In the genomic region with DNA sequence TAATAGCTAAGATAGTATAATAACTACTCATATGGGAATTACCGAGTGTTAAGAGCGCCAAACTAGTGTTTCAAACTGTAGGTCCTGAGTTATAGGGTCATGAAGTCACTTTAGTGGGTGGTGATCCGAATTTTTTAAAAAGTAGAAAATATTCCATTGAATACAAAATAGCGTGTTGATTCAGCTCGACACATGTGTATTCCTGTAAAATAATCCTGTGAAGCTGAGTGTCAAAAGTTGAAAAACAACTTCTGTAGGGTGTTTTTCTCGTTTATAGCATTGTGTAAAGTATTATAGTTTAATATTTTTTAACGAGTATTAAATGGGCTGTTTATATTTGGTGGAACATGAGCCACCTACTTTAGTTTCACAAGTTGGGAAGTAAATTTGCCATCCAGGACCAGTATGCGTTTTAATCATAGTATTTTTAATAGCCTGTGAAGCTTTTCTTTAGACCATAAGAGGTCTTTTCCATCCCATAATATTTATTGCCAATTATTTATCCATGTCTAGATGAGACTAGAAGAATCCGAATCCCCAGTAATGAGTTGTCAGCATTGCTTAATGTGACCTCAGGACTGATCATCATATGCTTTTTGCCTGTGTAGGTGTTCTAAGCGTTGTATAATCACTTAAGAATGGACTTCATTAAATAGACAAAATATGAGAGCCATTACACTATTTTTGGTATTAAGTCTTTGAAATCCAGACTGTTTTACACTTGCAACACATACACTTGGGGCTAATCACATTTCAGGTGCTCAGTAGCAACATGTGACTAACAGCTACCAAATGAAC, we compare ENCODE assay signal across 8 cellular contexts.
DNase-seq lines count a peak whose midpoint lies in the region; ATAC-seq and TF ChIP-seq lines count a peak whose summit lies in the region.
"Had no signal": no experiment of that assay in that cellular context is flagged by ENCODE, and none has a peak within 500 bp of the region (broad histone marks: within the 10 kb centered on the region; RNA-seq: fewer than 3 reads in every experiment).

No MANE protein-coding gene starts in this region.

- H3K4me3 ChIP-seq in HAP-1 = peak overlapping the region; percentile 60
- H3K4me3 ChIP-seq in WI38 (ENCODE audit: low read depth, low read length) = peak overlapping the region; percentile 88
- H3K4me3 ChIP-seq in hepatocyte = peak overlapping the region; percentile 87

- H3K9me3 Mint-ChIP-seq in stimulated activated effector memory CD8-positive, alpha-beta T cell treated with anti-CD3 and anti-CD28 coated beads, Interleukin-12 subunit alpha, Interleukin-12 subunit beta, amount 100 ng/mL, for 72 hours = no peaks in the 10 kb centered on the region

- DNase-seq in HAP-1 (ENCODE audit: low spot score in 2 of 2) (no peak), hepatocyte (ENCODE audit: low spot score) (no peak), DMS53 (lab: John Stamatoyannopoulos, UW) (no peak), NCI-H524 treated with DMSO at 0.1 percent for 48 hours (lab: John Stamatoyannopoulos, UW) (no peak), posterior vena cava (ENCODE audit: low spot score) (no peak)
- DNase-seq in stimulated activated effector memory CD8-positive, alpha-beta T cell treated with anti-CD3 and anti-CD28 coated beads, Interleukin-12 subunit alpha, Interleukin-12 subunit beta, amount 100 ng/mL, for 72 hours (ENCODE audit: low spot score in 2 of 2) = no peak
- DNase-seq: activated CD8-positive, alpha-beta memory T cell treated with anti-CD3 and anti-CD28 coated beads, Interleukin-2, amount 50 U/mL, for 48 hours had no signal

- H3K27ac Mint-ChIP-seq in stimulated activated effector memory CD8-positive, alpha-beta T cell treated with anti-CD3 and anti-CD28 coated beads, Interleukin-12 subunit alpha, Interleukin-12 subunit beta, amount 100 ng/mL, for 72 hours = peak overlapping the region; percentile 91

- H3K27me3 ChIP-seq in HAP-1 (ENCODE audit: low read depth) (no peaks in the 10 kb centered on the region), hepatocyte (no peaks in the 10 kb centered on the region)

- H3K4me1 ChIP-seq in HAP-1 = peaks cover 31% of the 10 kb centered on the region
- H3K4me1 ChIP-seq in hepatocyte (ENCODE audit: insufficient read depth) = peaks cover 32% of the 10 kb centered on the region

- peak overlapping the region; percentile 91 for H3K27ac ChIP-seq in hepatocyte

- peaks cover 67% of the 10 kb centered on the region for H3K36me3 Mint-ChIP-seq in stimulated activated effector memory CD8-positive, alpha-beta T cell treated with anti-CD3 and anti-CD28 coated beads, Interleukin-12 subunit alpha, Interleukin-12 subunit beta, amount 100 ng/mL, for 72 hours

- in situ Hi-C loops in HAP-1 (cut with MboI; ENCODE audit: low sequenced_read_pairs) = no loop called here

- intact Hi-C loops in posterior vena cava (cut with DNase I) = no loop called here

- WGBS in hepatocyte (ENCODE audit: low lambda C conversion rate, missing lambda C conversion rate) = 39% methylated on average over 10 of the region's 10 CpGs

- H3K36me3 ChIP-seq in HAP-1 (replicated peaks) (peaks cover 20% of the 10 kb centered on the region), hepatocyte (replicated peaks; ENCODE audit: insufficient read depth, low read depth) (no peaks in the 10 kb centered on the region)

- ATAC-seq in stimulated activated effector memory CD8-positive, alpha-beta T cell treated with anti-CD3 and anti-CD28 coated beads, Interleukin-12 subunit alpha, Interleukin-12 subunit beta, amount 100 ng/mL, for 72 hours = no peak

- peak overlapping the region; percentile 81 for H3K4me3 Mint-ChIP-seq in stimulated activated effector memory CD8-positive, alpha-beta T cell treated with anti-CD3 and anti-CD28 coated beads, Interleukin-12 subunit alpha, Interleukin-12 subunit beta, amount 100 ng/mL, for 72 hours

- H3K79me2 ChIP-seq in hepatocyte = peaks cover 64% of the 10 kb centered on the region

- TF ChIP-seq CTCF in WI38 (IDR thresholded peaks at IDR 0.05; ENCODE audit: low read depth, low read length) (no peak), hepatocyte (IDR thresholded peaks at IDR 0.05; ENCODE audit: poor library complexity) (no peak)

- no peak overlapping the region for H2AFZ ChIP-seq in hepatocyte

- peaks cover 63% of the 10 kb centered on the region for H4K20me1 ChIP-seq in hepatocyte (ENCODE audit: insufficient read depth, poor library complexity, severe bottlenecking)

- H3K9me3 ChIP-seq in HAP-1 (no peaks in the 10 kb centered on the region), hepatocyte (ENCODE audit: low read depth) (no peaks in the 10 kb centered on the region)

- H3K9me2 ChIP-seq in hepatocyte (replicated peaks; ENCODE audit: insufficient read depth) = no peaks in the 10 kb centered on the region

- peak overlapping the region; percentile 85 for H3K4me2 ChIP-seq in hepatocyte

- H3K4me1 Mint-ChIP-seq in stimulated activated effector memory CD8-positive, alpha-beta T cell treated with anti-CD3 and anti-CD28 coated beads, Interleukin-12 subunit alpha, Interleukin-12 subunit beta, amount 100 ng/mL, for 72 hours = peaks cover 56% of the 10 kb centered on the region
